Comparison of ENCODE assay signal across 8 cellular contexts in the genomic region with DNA sequence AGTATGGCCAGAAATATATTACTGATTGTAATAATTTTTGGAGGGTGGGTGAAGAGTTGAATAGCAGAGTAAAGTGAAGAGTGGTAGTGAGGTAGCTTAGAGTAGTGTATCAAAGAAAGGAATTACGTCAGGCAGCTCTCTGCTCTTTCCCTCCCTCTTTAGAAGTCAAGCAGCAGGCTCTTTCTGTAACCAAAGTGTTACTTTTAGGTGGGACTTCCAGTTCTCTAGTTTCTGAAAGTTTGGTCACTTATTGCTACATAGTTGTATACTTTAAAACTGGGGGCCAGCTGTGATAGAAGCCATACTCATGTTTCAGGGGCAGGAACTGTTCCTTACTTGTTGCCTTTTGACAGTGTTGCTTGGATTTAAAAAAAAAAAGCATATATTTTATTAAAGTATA. TPM values are rescaled to one million over a fixed set of nuclear protein-coding genes. Genes with fewer than 3 reads are reported as not detected.
DNase-seq lines count a peak whose midpoint lies in the region; ATAC-seq, FAIRE-seq and TF ChIP-seq lines count a peak whose summit lies in the region.

No MANE protein-coding gene starts in this region.

- FAIRE-seq in GM12892 (lab: Jason Lieb, UNC) = peak; percentile 81

- peak overlapping the region; percentile 83 for H3K4me2 ChIP-seq in Loucy (ENCODE audit: low read depth, low read length, poor library complexity, severe bottlenecking)

- no peak for TF ChIP-seq POLR2A in GM12892 (IDR thresholded peaks at IDR 0.05; ENCODE audit: low read depth, low read length)

- H2AFZ ChIP-seq in Loucy (ENCODE audit: low read length) = no peak overlapping the region

- TF ChIP-seq CTCF in Loucy (conservative IDR thresholded peaks at IDR 0.05; ENCODE audit: low read length) (no peak), left lung (IDR thresholded peaks at IDR 0.05) (no peak)

- H3K9ac ChIP-seq in Loucy (ENCODE audit: low read depth, low read length, poor library complexity, severe bottlenecking) = peak overlapping the region; percentile 87

- H3K9me3 ChIP-seq in Loucy (ENCODE audit: insufficient read depth, low read depth, low read length) (peaks cover 23% of the 10 kb centered on the region), left lung (peaks cover 0 to 6% of the 10 kb centered on the region in 2 donors)

- H3K4me1 ChIP-seq in Loucy (ENCODE audit: insufficient read depth, low read length, poor library complexity, severe bottlenecking) (peaks cover 57% of the 10 kb centered on the region), left lung (peaks cover 12 to 48% of the 10 kb centered on the region in 2 donors)

- intact Hi-C loops in left lung (cut with DNase I) = no loop called here

- H3K4me3 ChIP-seq in Loucy (ENCODE audit: low read length, poor library complexity, severe bottlenecking) (peak overlapping the region; percentile 72), left lung (no peak overlapping the region)

- peak overlapping the region in 1 of 2 donors; percentile 13 for H3K27ac ChIP-seq in left lung
- no peak overlapping the region for H3K27ac ChIP-seq in substantia nigra (ENCODE audit: low read depth, low read length, poor library complexity, severe bottlenecking)

- no peak for DNase-seq in GM12892 (ENCODE audit: insufficient read length)
- DNase-seq in left lung = no peak
- no peak for DNase-seq in OCI-M1 (lab: John Stamatoyannopoulos, UW)
- DNase-seq in D341Med (ENCODE audit: low spot score) = no peak
- DNase-seq in substantia nigra (lab: John Stamatoyannopoulos, UW) = no peak
- DNase-seq in NCI-H82 treated with DMSO at 0.1 percent for 48 hours (lab: John Stamatoyannopoulos, UW; ENCODE audit: unreplicated experiment) = no peak

- no peaks in the 10 kb centered on the region for H3K9me2 ChIP-seq in Loucy (replicated peaks; ENCODE audit: low read depth, low read length)

- H3K79me2 ChIP-seq in Loucy (ENCODE audit: insufficient read depth, low read length) = peaks cover 99% of the 10 kb centered on the region

- H3K27me3 ChIP-seq in Loucy (ENCODE audit: insufficient read depth, low read length, poor library complexity, severe bottlenecking) (no peaks in the 10 kb centered on the region), left lung (no peaks in the 10 kb centered on the region)

- 0 out of 2 replicates have a peak, but pooled peaks cover 3% of the 10 kb centered on the region for H3F3A ChIP-seq in Loucy (ENCODE audit: low read depth)

- H3K36me3 ChIP-seq in Loucy (ENCODE audit: insufficient read depth, low read length) (peaks cover 19% of the 10 kb centered on the region), left lung (no peaks in the 10 kb centered on the region)

- H4K20me1 ChIP-seq in Loucy (ENCODE audit: insufficient read depth, low read length, poor library complexity, severe bottlenecking) = peaks cover 21% of the 10 kb centered on the region

- ATAC-seq in GM21447 (IDR thresholded peaks at IDR 0.05; ENCODE audit: unreplicated experiment) (peak; percentile 64), left lung (peak; percentile 68)

RNA-seq across cellular contexts. Expression of gene ATF7IP, which starts 30.6 kb away (rescaled TPM):
- 12.0 TPM for polyA plus RNA-seq in GM12892 (2012; ENCODE audit: missing spikeins)
- total RNA-seq in left lung = 10 to 100 TPM; 78.7 to 84.8 TPM
